ENCODE assay signal across 17 cellular contexts in genomic region chr22:23836281-23836680, GRCh38. TPM values are rescaled to one million over a fixed set of nuclear protein-coding genes. Genes with fewer than 3 reads are reported as not detected.
A peak's percentile ranks its signal among the peaks of the same experiment; 100 is the strongest.
DNase-seq lines count a peak whose midpoint lies in the region; ATAC-seq and TF ChIP-seq lines count a peak whose summit lies in the region.
"Had no signal": no experiment of that assay in that cellular context is flagged by ENCODE, and none has a peak within 500 bp of the region (broad histone marks: within the 10 kb centered on the region; RNA-seq: fewer than 3 reads in every experiment).

No MANE protein-coding gene starts in this region.

- no peak for ATAC-seq in T-helper 17 cell
- ATAC-seq in mucosa of descending colon: no peak
- ATAC-seq in activated CD4-positive, CD25-positive, alpha-beta regulatory T cell treated with anti-CD3 and anti-CD28 coated beads, Interleukin-2, amount 50 U/mL, for 24 hours: no peak
- ATAC-seq: activated naive CD4-positive, alpha-beta T cell treated with anti-CD3 and anti-CD28 coated beads, Interleukin-2, amount 50 U/mL, for 72 hours; gastroesophageal sphincter had no signal

- POLR2A ChIA-PET in HEK293T (lab: Yijun Ruan, JAX): interaction anchor here (1.3 to 2.2 kb wide), 3 partner anchors 11 to 78 kb away, joined by 4 to 10 read pairs (median 4); partner anchors contain the start of gene SLC2A11

- peaks cover 25% of the 10 kb centered on the region for H3K4me1 Mint-ChIP-seq in activated naive CD4-positive, alpha-beta T cell treated with anti-CD3 and anti-CD28 coated beads, Interleukin-2, amount 10 ng/mL, durations not matched to agents 7 days and 5 days
- H3K4me1 Mint-ChIP-seq in T-helper 17 cell (peaks cover 21% of the 10 kb centered on the region), type B pancreatic cell (ENCODE audit: unreplicated experiment) (peaks cover 25% of the 10 kb centered on the region)

- TF ChIP-seq CTCF in mucosa of descending colon (IDR thresholded peaks at IDR 0.05) (no peak), type B pancreatic cell (conservative IDR thresholded peaks at IDR 0.05) (no peak)

- intact Hi-C loops in mucosa of descending colon (cut with DNase I, micrococcal nuclease): no loop called here

- H3K27ac Mint-ChIP-seq in activated naive CD4-positive, alpha-beta T cell treated with anti-CD3 and anti-CD28 coated beads, Interleukin-2, amount 10 ng/mL, durations not matched to agents 7 days and 5 days: peak overlapping the region; percentile 63
- H3K27ac Mint-ChIP-seq in T-helper 17 cell: peak overlapping the region; percentile 27
- H3K27ac Mint-ChIP-seq in type B pancreatic cell: no peak overlapping the region

- CTCF ChIA-PET in activated naive CD4-positive, alpha-beta T cell treated with anti-CD3 and anti-CD28 coated beads, Interleukin-2, amount 10 ng/mL, durations not matched to agents 7 days and 5 days (lab: Charles Lee): interaction anchor here (1.4 kb wide), 1 partner anchor 68 kb away, joined by 5 read pairs; no protein-coding TSS in a partner anchor
- CTCF ChIA-PET in HEK293T (lab: Yijun Ruan, JAX): interaction anchor here (0.6 to 3.5 kb wide), 2 partner anchors 13 to 25 kb away, joined by 3 to 11 read pairs; no protein-coding TSS in a partner anchor

- peak; percentile 20 for DNase-seq in activated naive CD4-positive, alpha-beta T cell treated with anti-CD3 and anti-CD28 coated beads, Interleukin-2, amount 10 ng/mL, durations not matched to agents 7 days and 5 days
- no peak for DNase-seq in activated naive CD4-positive, alpha-beta T cell treated with Interleukin-2 at 50 U/mL for 16 hours
- DNase-seq in T-helper 17 cell (no peak), mucosa of descending colon (peak in 2 of 3 donors; percentile 21 to 49), type B pancreatic cell (ENCODE audit: extremely low spot score, unreplicated experiment) (no peak), mucosa of gallbladder (ENCODE audit: low spot score) (no peak), HEK293T (ENCODE audit: extremely low spot score) (no peak)
- DNase-seq: activated CD8-positive, alpha-beta memory T cell treated with anti-CD3 and anti-CD28 coated beads for 24 hours; DMS153; NCI-H2029 treated with DMSO at 0.1 percent for 48 hours; NCI-H526; SHP77 treated with DMSO at 0.1 percent for 48 hours; stimulated activated CD4-positive, alpha-beta T cell treated with anti-CD3 and anti-CD28 coated beads, Interleukin-4, amount 100 ng/mL, for 4 hours; uterus had no signal

- peak overlapping the region; percentile 27 for H3K4me3 Mint-ChIP-seq in activated naive CD4-positive, alpha-beta T cell treated with anti-CD3 and anti-CD28 coated beads, Interleukin-2, amount 10 ng/mL, durations not matched to agents 7 days and 5 days
- H3K4me3 Mint-ChIP-seq in T-helper 17 cell (no peak overlapping the region), type B pancreatic cell (peak overlapping the region; percentile 66)

- H3K36me3 Mint-ChIP-seq in activated naive CD4-positive, alpha-beta T cell treated with anti-CD3 and anti-CD28 coated beads, Interleukin-2, amount 10 ng/mL, durations not matched to agents 7 days and 5 days: peaks cover 11% of the 10 kb centered on the region
- H3K36me3 Mint-ChIP-seq in T-helper 17 cell (ENCODE audit: low read depth): no peaks in the 10 kb centered on the region
- peaks cover 8% of the 10 kb centered on the region for H3K36me3 Mint-ChIP-seq in type B pancreatic cell

- peaks cover 13% of the 10 kb centered on the region for H3K4me1 ChIP-seq in mucosa of descending colon (ENCODE audit: low read depth)

- H3K4me3 ChIP-seq in mucosa of descending colon: no peak overlapping the region
- H3K4me3 ChIP-seq: gastroesophageal sphincter, uterus had no signal

- peaks cover 11% of the 10 kb centered on the region for H3K27me3 Mint-ChIP-seq in activated naive CD4-positive, alpha-beta T cell treated with anti-CD3 and anti-CD28 coated beads, Interleukin-2, amount 10 ng/mL, durations not matched to agents 7 days and 5 days
- H3K27me3 Mint-ChIP-seq in T-helper 17 cell: no peaks in the 10 kb centered on the region
- peaks cover 19% of the 10 kb centered on the region for H3K27me3 Mint-ChIP-seq in type B pancreatic cell

- H3K36me3 ChIP-seq in mucosa of descending colon (ENCODE audit: low read depth): peaks cover 3% of the 10 kb centered on the region
- H3K36me3 ChIP-seq: uterus had no signal

- H3K9me3 ChIP-seq in T-helper 17 cell (ENCODE audit: control insufficient read depth, low read length, poor library complexity, severe bottlenecking) (no peaks in the 10 kb centered on the region), mucosa of descending colon (no peaks in the 10 kb centered on the region)
- H3K9me3 ChIP-seq: gastroesophageal sphincter, uterus had no signal

- H3K9me3 Mint-ChIP-seq in activated naive CD4-positive, alpha-beta T cell treated with anti-CD3 and anti-CD28 coated beads, Interleukin-2, amount 10 ng/mL, durations not matched to agents 7 days and 5 days: no peaks in the 10 kb centered on the region
- no peaks in the 10 kb centered on the region for H3K9me3 Mint-ChIP-seq in type B pancreatic cell
- H3K9me3 Mint-ChIP-seq: activated naive CD4-positive, alpha-beta T cell treated with anti-CD3 and anti-CD28 coated beads, Interleukin-2, amount 50 U/mL, for 72 hours had no signal

TF ChIP-seq in HEK293T, 16 proteins besides CTCF, POLR2A, EP300 and RAD21:
- TF ChIP-seq ZNF384 (IDR thresholded peaks at IDR 0.05) (no peak), BHLHE40 (IDR thresholded peaks at IDR 0.05; ENCODE audit: borderline replicate concordance) (no peak), PKNOX1 (IDR thresholded peaks at IDR 0.05) (no peak), ELF4 (IDR thresholded peaks at IDR 0.05) (no peak), TARDBP (IDR thresholded peaks at IDR 0.05) (no peak), ARNT (IDR thresholded peaks at IDR 0.05) (no peak)

RNA-seq across cellular contexts. Expression of gene DERL3, which starts 2.5 kb away (rescaled TPM):
- total RNA-seq in T-helper 17 cell: 1 to 10 TPM; 2.7 to 3.6 TPM
- 10 to 100 TPM in 1 of 3 donors, 1 to 10 TPM in 2; 4.4 to 18.8 (median 7.9) TPM for total RNA-seq in mucosa of descending colon
- total RNA-seq in type B pancreatic cell (ENCODE audit: low replicate concordance): 2.6 and 9.5 TPM in 2 replicates
- total RNA-seq in mucosa of gallbladder: 6.2 TPM

RNA-seq across cellular contexts. Expression of gene SLC2A11, which starts 21.4 kb away (rescaled TPM):
- total RNA-seq in T-helper 17 cell (10 to 100 TPM in 1 of 2 donors, 1 to 10 TPM in 1; 9.8 to 11.9 TPM), mucosa of descending colon (10 to 100 TPM; 11.5 to 14.7 (median 12.5) TPM), type B pancreatic cell (ENCODE audit: low replicate concordance) (19.6 and 32.1 TPM in 2 replicates), mucosa of gallbladder (24.0 TPM)

RNA-seq across cellular contexts. Expression of gene SMARCB1, which starts 49.5 kb away (rescaled TPM):
- total RNA-seq in T-helper 17 cell (10 to 100 TPM; 45.0 to 53.6 TPM), mucosa of descending colon (10 to 100 TPM; 60.1 to 85.1 (median 69.3) TPM), type B pancreatic cell (ENCODE audit: low replicate concordance) (99.5 and 159 TPM in 2 replicates), mucosa of gallbladder (70.7 TPM)

RNA-seq across cellular contexts. Expression of gene MIF, which starts 57.9 kb away (rescaled TPM):
- total RNA-seq in T-helper 17 cell (100 to 1,000 TPM; 219 to 223 TPM), mucosa of descending colon (100 to 1,000 TPM; 142 to 414 (median 209) TPM), type B pancreatic cell (ENCODE audit: low replicate concordance) (436 and 570 TPM in 2 replicates), mucosa of gallbladder (668 TPM)

Comparison
In these comparisons a context has a peak if more than half of its experiments do, and no peak if none do; other contexts are left out.
1. DNase-seq: peak in activated naive CD4-positive, alpha-beta T cell treated with anti-CD3 and anti-CD28 coated beads, Interleukin-2, amount 10 ng/mL, durations not matched to agents 7 days and 5 days (single experiment) and mucosa of descending colon (2 of 3); none in activated naive CD4-positive, alpha-beta T cell treated with Interleukin-2 at 50 U/mL for 16 hours (single experiment), T-helper 17 cell (0 of 3), type B pancreatic cell (single experiment), mucosa of gallbladder (single experiment) and HEK293T (single experiment).